25 cellular contexts compared by ENCODE assay signal in genomic region chr12:65903680-65904403, GRCh38.
A peak's percentile ranks its signal among the peaks of the same experiment; 100 is the strongest.
DNase-seq lines count a peak whose midpoint lies in the region; ATAC-seq and TF ChIP-seq lines count a peak whose summit lies in the region.
"Had no signal": no experiment of that assay in that cellular context is flagged by ENCODE, and none has a peak within 500 bp of the region (broad histone marks: within the 10 kb centered on the region; RNA-seq: fewer than 3 reads in every experiment).

No MANE protein-coding gene starts in this region.

- no peaks in the 10 kb centered on the region for H3K27me3 ChIP-seq in A673 (replicated peaks; ENCODE audit: insufficient read depth, low read depth, low read length, poor library complexity)
- no peaks in the 10 kb centered on the region for H3K27me3 ChIP-seq in PC-9 (ENCODE audit: insufficient read depth, low read depth)
- H3K27me3 ChIP-seq in gastroesophageal sphincter: no peaks in the 10 kb centered on the region
- H3K27me3 ChIP-seq in colonic mucosa: no peaks in the 10 kb centered on the region
- H3K27me3 ChIP-seq: ascending aorta, BE2C, left lung had no signal

- no peaks in the 10 kb centered on the region for H3K36me3 Mint-ChIP-seq in dendritic cell treated with granulocyte-macrophage colony-stimulating factor and Interleukin-4, amounts not matched to agents 40 ng/mL and 50 ng/mL, for 4 days (ENCODE audit: low read depth)
- peaks cover 6% of the 10 kb centered on the region for H3K36me3 Mint-ChIP-seq in neural crest cell (ENCODE audit: low read depth)
- H3K36me3 Mint-ChIP-seq: activated naive CD8-positive, alpha-beta T cell; immature natural killer cell had no signal

- no peak overlapping the region for H2AFZ ChIP-seq in PC-9

- no peak overlapping the region for H3K4me2 ChIP-seq in PC-9
- H3K4me2 ChIP-seq: A549 had no signal

- H3K9ac ChIP-seq in colonic mucosa (ENCODE audit: low read depth in 2 of 2, low read length in 2 of 2): no peak overlapping the region

- peaks cover 49% of the 10 kb centered on the region for H3K4me1 ChIP-seq in A673 (ENCODE audit: insufficient read depth, low read length, poor library complexity, severe bottlenecking)
- peaks cover 12% of the 10 kb centered on the region; the same call in 1 of the 2 replicates for H3K4me1 ChIP-seq in PC-9 (replicated peaks; ENCODE audit: insufficient read depth)
- no peaks in the 10 kb centered on the region for H3K4me1 ChIP-seq in gastroesophageal sphincter
- H3K4me1 ChIP-seq in colonic mucosa: no peaks in the 10 kb centered on the region
- H3K4me1 ChIP-seq: ascending aorta, BE2C, left lung, prostate gland had no signal

- peaks cover 30% of the 10 kb centered on the region for H3K4me1 Mint-ChIP-seq in dendritic cell treated with granulocyte-macrophage colony-stimulating factor and Interleukin-4, amounts not matched to agents 40 ng/mL and 50 ng/mL, for 4 days (ENCODE audit: low read depth)
- H3K4me1 Mint-ChIP-seq in neural crest cell: peaks cover 65% of the 10 kb centered on the region
- H3K4me1 Mint-ChIP-seq: immature natural killer cell had no signal

- H3K9me3 Mint-ChIP-seq in dendritic cell treated with granulocyte-macrophage colony-stimulating factor and Interleukin-4, amounts not matched to agents 40 ng/mL and 50 ng/mL, for 4 days: no peaks in the 10 kb centered on the region
- H3K9me3 Mint-ChIP-seq in neural crest cell: no peaks in the 10 kb centered on the region
- H3K9me3 Mint-ChIP-seq: immature natural killer cell had no signal

- peaks cover 90% of the 10 kb centered on the region for H3K79me2 ChIP-seq in PC-9 (ENCODE audit: low read depth)

- TF ChIP-seq CTCF in A673 (conservative IDR thresholded peaks at IDR 0.05; ENCODE audit: low read depth, low read length) (no peak), PC-9 (conservative IDR thresholded peaks at IDR 0.05) (no peak), neural crest cell (conservative IDR thresholded peaks at IDR 0.05) (no peak), gastroesophageal sphincter (IDR thresholded peaks at IDR 0.05) (no peak), colonic mucosa (IDR thresholded peaks at IDR 0.05) (no peak)

- CTCF ChIA-PET in A673 (lab: Charles Lee): no interaction called here
- CTCF ChIA-PET in PC-9 (lab: Charles Lee): no interaction called here

- peaks cover 42% of the 10 kb centered on the region for H4K20me1 ChIP-seq in PC-9 (ENCODE audit: insufficient read depth)

- DNase-seq in A673 (ENCODE audit: low spot score) (no peak), PC-9 (no peak), neural crest cell (ENCODE audit: low read depth, low spot score) (no peak), colonic mucosa (no peak)
- DNase-seq in activated CD4-positive, CD25-positive, alpha-beta regulatory T cell treated with anti-CD3 and anti-CD28 coated beads, Interleukin-2, amount 50 U/mL, for 72 hours: no peak
- DNase-seq: activated CD4-positive, alpha-beta T cell treated with anti-CD3 and anti-CD28 coated beads, Interleukin-2, amount 50 U/mL, for 1 hour; BE2C; cerebellar nuclear complex; GDM1; immature natural killer cell; left lung; NCI-H1694 treated with DMSO at 0.1 percent for 48 hours; NCI-H2171 treated with DMSO at 0.1 percent for 48 hours; NCI-H526; RPMI8226; stimulated activated CD4-positive, alpha-beta T cell treated with anti-CD3 and anti-CD28 coated beads, Interleukin-1b, Interleukin-23, amount 100 ng/mL, for 48 hours; substantia nigra had no signal

- POLR2A ChIA-PET in A673 (lab: Charles Lee; ENCODE audit: low non-redundant PET) (no interaction called here), PC-9 (lab: Charles Lee; ENCODE audit: unreplicated experiment) (no interaction called here)

- ATAC-seq in GM19023 (IDR thresholded peaks at IDR 0.05; ENCODE audit: unreplicated experiment) (no peak), gastroesophageal sphincter (no peak)
- ATAC-seq: A549, left lung had no signal

- TF ChIP-seq POLR2A in gastroesophageal sphincter (IDR thresholded peaks at IDR 0.05): no peak

- BruUV-seq in A673 (replicated peaks; lab: Mats Ljungman, UMichigan): no TSS peak
- no TSS peak for BruUV-seq in PC-9 (replicated peaks; lab: Mats Ljungman, UMichigan)

- peaks cover 74% of the 10 kb centered on the region for H3F3A ChIP-seq in PC-9 (ENCODE audit: insufficient read depth, low read depth)

- no peaks in the 10 kb centered on the region for H3K9me2 ChIP-seq in PC-9 (ENCODE audit: insufficient read depth)

- peaks cover 7% of the 10 kb centered on the region for H3K36me3 ChIP-seq in A673 (ENCODE audit: insufficient read depth, low read length, poor library complexity, severe bottlenecking)
- peaks cover 9% of the 10 kb centered on the region; the same call in 1 of the 2 replicates for H3K36me3 ChIP-seq in PC-9 (ENCODE audit: low read depth)
- H3K36me3 ChIP-seq in gastroesophageal sphincter: no peaks in the 10 kb centered on the region
- no peaks in the 10 kb centered on the region for H3K36me3 ChIP-seq in colonic mucosa
- H3K36me3 ChIP-seq: ascending aorta, BE2C, left lung, prostate gland had no signal

- peak overlapping the region; percentile 24 for H3K27ac ChIP-seq in A673 (ENCODE audit: low read depth, low read length, poor library complexity, severe bottlenecking)
- peak overlapping the region; percentile 31; the same call in 1 of the 2 replicates for H3K27ac ChIP-seq in PC-9
- H3K27ac ChIP-seq in gastroesophageal sphincter: no peak overlapping the region
- no peak overlapping the region for H3K27ac ChIP-seq in colonic mucosa
- H3K27ac ChIP-seq: A549, ascending aorta, left lung, prostate gland, skin epidermis had no signal

- WGBS in gastroesophageal sphincter (ENCODE audit: low coverage in 1 of 2), 2 donors: 69 to 71% methylated on average over 9 to 10 of the region's 10 CpGs

- peak overlapping the region; percentile 56 for H3K27ac Mint-ChIP-seq in dendritic cell treated with granulocyte-macrophage colony-stimulating factor and Interleukin-4, amounts not matched to agents 40 ng/mL and 50 ng/mL, for 4 days
- H3K27ac Mint-ChIP-seq in neural crest cell (ENCODE audit: unreplicated experiment): peak overlapping the region; percentile 21
- H3K27ac Mint-ChIP-seq: activated naive CD8-positive, alpha-beta T cell; immature natural killer cell had no signal

- no peaks in the 10 kb centered on the region for H3K9me3 ChIP-seq in A673 (ENCODE audit: low read depth, low read length, poor library complexity, severe bottlenecking)
- no peaks in the 10 kb centered on the region for H3K9me3 ChIP-seq in PC-9 (ENCODE audit: insufficient read depth, low read depth)
- no peaks in the 10 kb centered on the region for H3K9me3 ChIP-seq in gastroesophageal sphincter
- H3K9me3 ChIP-seq in colonic mucosa: no peaks in the 10 kb centered on the region
- H3K9me3 ChIP-seq: A549, ascending aorta, BE2C, left lung, prostate gland had no signal

- no peaks in the 10 kb centered on the region for H3K27me3 Mint-ChIP-seq in dendritic cell treated with granulocyte-macrophage colony-stimulating factor and Interleukin-4, amounts not matched to agents 40 ng/mL and 50 ng/mL, for 4 days
- no peaks in the 10 kb centered on the region for H3K27me3 Mint-ChIP-seq in neural crest cell (ENCODE audit: low read depth)
- H3K27me3 Mint-ChIP-seq: activated naive CD8-positive, alpha-beta T cell had no signal

- no peak for TF ChIP-seq EP300 in gastroesophageal sphincter (IDR thresholded peaks at IDR 0.05)

- intact Hi-C loops in A673 (cut with micrococcal nuclease; ENCODE audit: unreplicated experiment): no loop called here
- intact Hi-C loops in PC-9 (cut with micrococcal nuclease; ENCODE audit: unreplicated experiment): no loop called here
- intact Hi-C loops in dendritic cell treated with granulocyte-macrophage colony-stimulating factor and Interleukin-4, amounts not matched to agents 40 ng/mL and 50 ng/mL, for 4 days (cut with micrococcal nuclease): no loop called here
- intact Hi-C loops in colonic mucosa (cut with DNase I): no loop called here

- H3K4me3 ChIP-seq in A673 (ENCODE audit: low read depth, low read length, poor library complexity, severe bottlenecking) (no peak overlapping the region), PC-9 (no peak overlapping the region), gastroesophageal sphincter (no peak overlapping the region), colonic mucosa (no peak overlapping the region)
- H3K4me3 ChIP-seq: A549, ascending aorta, left lung, prostate gland, skin epidermis had no signal

- H3K4me3 Mint-ChIP-seq in dendritic cell treated with granulocyte-macrophage colony-stimulating factor and Interleukin-4, amounts not matched to agents 40 ng/mL and 50 ng/mL, for 4 days: no peak overlapping the region
- H3K4me3 Mint-ChIP-seq in neural crest cell: peak overlapping the region; percentile 3
- H3K4me3 Mint-ChIP-seq: activated naive CD8-positive, alpha-beta T cell; immature natural killer cell had no signal

Comparison
In these comparisons a context has a peak if more than half of its experiments do, and no peak if none do; other contexts are left out.
1. H3K27ac ChIP-seq: peak in A673 (single experiment) and PC-9 (single experiment); none in gastroesophageal sphincter (0 of 4) and colonic mucosa (single experiment).